ENCODE assay signal across 8 cellular contexts in genomic region chr10:65570143-65571010, GRCh38.
A peak's percentile ranks its signal among the peaks of the same experiment; 100 is the strongest.
DNase-seq lines count a peak whose midpoint lies in the region; ATAC-seq and TF ChIP-seq lines count a peak whose summit lies in the region.

No MANE protein-coding gene starts in this region.

- peaks cover 20% of the 10 kb centered on the region for H3K36me3 Mint-ChIP-seq in endodermal cell (ENCODE audit: low read depth)
- H3K36me3 Mint-ChIP-seq in mesothelial cell of epicardium = peaks cover 9% of the 10 kb centered on the region
- no peaks in the 10 kb centered on the region for H3K36me3 Mint-ChIP-seq in activated T-cell treated with anti-CD3 and anti-CD28 coated beads, Interleukin-2, amount 50 U/mL, for 4 hours (ENCODE audit: insufficient read depth)

- H3K9me3 Mint-ChIP-seq in endodermal cell (no peaks in the 10 kb centered on the region), mesothelial cell of epicardium (no peaks in the 10 kb centered on the region)
- H3K9me3 Mint-ChIP-seq in activated T-cell treated with anti-CD3 and anti-CD28 coated beads, Interleukin-2, amount 50 U/mL, for 4 hours = peaks cover 4% of the 10 kb centered on the region

- 83 to 90% methylated on average over 7 to 20 of the region's 20 CpGs for WGBS in endodermal cell (ENCODE audit: insufficient coverage in 1 of 2, insufficient read length in 1 of 2), 2 experiments

- H3K36me3 ChIP-seq in NT2/D1 (ENCODE audit: insufficient read depth, insufficient read length, low read length) (peaks cover 7% of the 10 kb centered on the region), endodermal cell (ENCODE audit: control insufficient read depth, insufficient read depth, low read length) (no peaks in the 10 kb centered on the region)

- H3K27ac ChIP-seq in endodermal cell (ENCODE audit: low read depth, low read length) = no peak overlapping the region

- ATAC-seq in HG03135 (IDR thresholded peaks at IDR 0.05; ENCODE audit: unreplicated experiment) = peak; percentile 50
- ATAC-seq in activated T-cell treated with anti-CD3 and anti-CD28 coated beads, Interleukin-2, amount 50 U/mL, for 4 hours = no peak
- no peak for ATAC-seq in GM18867 (IDR thresholded peaks at IDR 0.05; ENCODE audit: unreplicated experiment)

- peak; percentile 25 for TF ChIP-seq CTCF in endodermal cell (conservative IDR thresholded peaks at IDR 0.05)
- no peak for TF ChIP-seq CTCF in mesothelial cell of epicardium (IDR thresholded peaks at IDR 0.05; ENCODE audit: unreplicated experiment)

- H3K9me3 ChIP-seq in NT2/D1 (ENCODE audit: insufficient read depth, low read length) = no peaks in the 10 kb centered on the region
- no peaks in the 10 kb centered on the region for H3K9me3 ChIP-seq in endodermal cell (ENCODE audit: control insufficient read depth, low read length)

- H3K27me3 Mint-ChIP-seq in endodermal cell (ENCODE audit: insufficient read depth) (no peaks in the 10 kb centered on the region), mesothelial cell of epicardium (ENCODE audit: low read depth) (no peaks in the 10 kb centered on the region)
- H3K27me3 Mint-ChIP-seq in activated T-cell treated with anti-CD3 and anti-CD28 coated beads, Interleukin-2, amount 50 U/mL, for 4 hours (ENCODE audit: low read depth) = no peaks in the 10 kb centered on the region

- peak overlapping the region; percentile 99 for H3K27ac Mint-ChIP-seq in endodermal cell
- peak overlapping the region; percentile 95 for H3K27ac Mint-ChIP-seq in mesothelial cell of epicardium

- peak; percentile 14 for DNase-seq in COLO668 (lab: John Stamatoyannopoulos, UW; ENCODE audit: unreplicated experiment)
- DNase-seq in NT2/D1 (ENCODE audit: low read depth, low spot score) = peak; percentile 32
- peak; percentile 91 for DNase-seq in endodermal cell
- DNase-seq in mesothelial cell of epicardium (ENCODE audit: low spot score in 2 of 2, unreplicated experiment in 2 of 2) = peak; percentile 47 to 80
- DNase-seq in activated CD8-positive, alpha-beta memory T cell treated with anti-CD3 and anti-CD28 coated beads for 24 hours = no peak
- DNase-seq in activated T-cell treated with anti-CD3 and anti-CD28 coated beads, Interleukin-2, amount 50 U/mL, for 4 hours = no peak

- H3K4me3 ChIP-seq in NT2/D1 (ENCODE audit: insufficient read length, low read depth) = peak overlapping the region; percentile 63
- H3K4me3 ChIP-seq in endodermal cell (ENCODE audit: low read length) = no peak overlapping the region

- no peaks in the 10 kb centered on the region for H3K4me1 ChIP-seq in NT2/D1 (ENCODE audit: insufficient read depth, insufficient read length)
- H3K4me1 ChIP-seq in endodermal cell (ENCODE audit: control insufficient read depth, insufficient read depth, low read length) = no peaks in the 10 kb centered on the region

- H3K9ac ChIP-seq in NT2/D1 (ENCODE audit: insufficient read length, low read depth) (peak overlapping the region; percentile 82), endodermal cell (ENCODE audit: extremely low read depth, low read length, poor library complexity, severe bottlenecking) (no peak overlapping the region)

- H3K27me3 ChIP-seq in NT2/D1 (ENCODE audit: insufficient read depth, insufficient read length) (no peaks in the 10 kb centered on the region), endodermal cell (ENCODE audit: control insufficient read depth, insufficient read depth, low read length, poor library complexity, severe bottlenecking) (no peaks in the 10 kb centered on the region)

- H3K4me3 Mint-ChIP-seq in endodermal cell (peak overlapping the region; percentile 91), mesothelial cell of epicardium (peak overlapping the region; percentile 94)
- H3K4me3 Mint-ChIP-seq in activated T-cell treated with anti-CD3 and anti-CD28 coated beads, Interleukin-2, amount 50 U/mL, for 4 hours = no peak overlapping the region

- H3K4me1 Mint-ChIP-seq in endodermal cell = peaks cover 9% of the 10 kb centered on the region
- peaks cover 20% of the 10 kb centered on the region for H3K4me1 Mint-ChIP-seq in mesothelial cell of epicardium
- no peaks in the 10 kb centered on the region for H3K4me1 Mint-ChIP-seq in activated T-cell treated with anti-CD3 and anti-CD28 coated beads, Interleukin-2, amount 50 U/mL, for 4 hours (ENCODE audit: low read depth)

Comparison
In these comparisons a context has a peak if more than half of its experiments do, and no peak if none do; other contexts are left out.
1. DNase-seq: peak in COLO668 (single experiment), NT2/D1 (single experiment), endodermal cell (single experiment) and mesothelial cell of epicardium (2 of 2); none in activated CD8-positive, alpha-beta memory T cell treated with anti-CD3 and anti-CD28 coated beads for 24 hours (single experiment) and activated T-cell treated with anti-CD3 and anti-CD28 coated beads, Interleukin-2, amount 50 U/mL, for 4 hours (single experiment).